Comparison of ENCODE assay signal across 11 cellular contexts in the genomic region with DNA sequence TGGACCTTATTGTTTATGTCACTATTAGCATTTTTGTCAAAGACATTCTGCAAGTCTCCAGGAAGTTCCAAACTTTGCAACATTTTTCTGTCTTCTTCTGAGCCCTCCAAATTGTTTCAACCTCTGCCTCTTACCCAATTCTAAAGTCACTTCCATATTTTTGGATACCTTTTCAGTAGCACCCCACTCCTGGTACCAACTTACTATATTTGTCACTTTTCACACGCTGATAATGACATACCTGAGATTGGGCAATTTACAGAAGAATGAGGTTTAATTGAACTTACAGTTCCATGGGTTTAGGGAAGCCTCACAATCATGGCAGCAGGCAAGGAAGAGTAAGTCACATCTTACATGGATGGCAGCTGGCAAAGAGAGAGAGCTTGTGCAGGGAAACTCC.
"Had no signal": no experiment of that assay in that cellular context is flagged by ENCODE, and none has a peak within 500 bp of the region (broad histone marks: within the 10 kb centered on the region; RNA-seq: fewer than 3 reads in every experiment).

No MANE protein-coding gene starts in this region.

- H3K4me3 ChIP-seq: GM23248, GM23338, HAP-1 had no signal

- H3K4me2 ChIP-seq: GM23338 had no signal

- ATAC-seq: GM23338, HCT116 had no signal

- H3K27ac ChIP-seq: GM23248 had no signal

- H3K9ac ChIP-seq: GM23248 had no signal

- FAIRE-seq: H1, H54 had no signal

- DNase-seq: GM23248, GOT3, H7, H9, HCEC 1CT, HFFc6 had no signal

- H2AFZ ChIP-seq: GM23248, GM23338 had no signal

- H3K9me3 ChIP-seq: HAP-1 had no signal

- H3K4me1 ChIP-seq: HAP-1 had no signal

- H3K36me3 ChIP-seq: HAP-1 had no signal
